Comparison of ENCODE assay signal across 9 cellular contexts in the genomic region with DNA sequence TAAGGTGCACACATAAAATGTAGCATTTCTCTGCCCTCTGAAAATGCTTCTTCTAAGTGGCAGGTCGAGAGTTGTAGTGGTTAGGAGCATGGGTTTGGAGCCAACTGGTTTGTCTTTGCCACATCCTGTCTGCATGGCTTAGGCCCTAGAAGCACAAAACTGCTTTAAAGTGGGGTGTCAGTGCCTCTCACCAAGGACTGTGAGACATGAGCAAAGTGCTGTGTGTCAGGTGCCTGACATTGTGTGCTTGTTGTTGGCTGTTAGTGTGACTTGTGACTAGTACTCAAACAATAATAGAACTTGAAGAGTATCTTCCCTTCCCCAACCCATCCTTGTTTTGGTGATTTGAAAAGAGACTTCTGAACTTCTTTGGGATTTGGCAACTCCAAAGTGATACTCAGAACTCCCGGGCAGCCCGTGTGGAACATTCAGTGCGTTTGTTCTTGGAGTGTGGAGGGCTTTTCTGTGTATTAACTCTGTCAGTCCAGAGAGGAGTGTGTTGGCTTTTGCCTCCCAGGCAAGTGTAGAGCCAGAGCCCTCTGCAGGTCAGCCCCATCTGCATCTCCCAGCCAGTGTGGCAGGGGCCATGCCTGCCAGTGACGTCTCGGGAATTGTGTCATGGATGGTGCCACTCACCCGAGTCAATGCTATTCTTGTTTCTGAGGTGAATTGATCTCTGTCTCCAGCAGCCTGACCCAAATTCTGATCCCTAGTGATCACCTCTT. TPM values are rescaled to one million over a fixed set of nuclear protein-coding genes. Genes with fewer than 3 reads are reported as not detected.
DNase-seq lines count a peak whose midpoint lies in the region; ATAC-seq and TF ChIP-seq lines count a peak whose summit lies in the region.
"Had no signal": no experiment of that assay in that cellular context is flagged by ENCODE, and none has a peak within 500 bp of the region (broad histone marks: within the 10 kb centered on the region; RNA-seq: fewer than 3 reads in every experiment).

No MANE protein-coding gene starts in this region.

- H2BK120ac ChIP-seq in neuronal stem cell (ENCODE audit: low read depth, low read length) = no peak overlapping the region

- H3K79me2 ChIP-seq in osteoblast (ENCODE audit: insufficient read depth, low read length) = peaks cover 28% of the 10 kb centered on the region

- H3K4me2 ChIP-seq in osteoblast (ENCODE audit: insufficient read depth, low read length) (no peak overlapping the region), neuronal stem cell (ENCODE audit: insufficient read depth, low read length, poor library complexity, severe bottlenecking) (no peak overlapping the region)

- H3K27ac ChIP-seq in osteoblast (ENCODE audit: low read depth, low read length) (peak overlapping the region; percentile 86), neuronal stem cell (replicated peaks; ENCODE audit: low read length) (no peak overlapping the region)
- H3K27ac ChIP-seq: psoas muscle had no signal

- H2BK15ac ChIP-seq in neuronal stem cell (ENCODE audit: low read length) = no peak overlapping the region

- H3K4me3 ChIP-seq in osteoblast (ENCODE audit: insufficient read depth, low read length) (no peak overlapping the region), neuronal stem cell (ENCODE audit: low read length in 2 of 2) (no peak overlapping the region)
- H3K4me3 ChIP-seq: psoas muscle had no signal

- H3K36me3 ChIP-seq in osteoblast (ENCODE audit: insufficient read depth, low read length) (no peaks in the 10 kb centered on the region), neuronal stem cell (replicated peaks in 1 of 2; ENCODE audit: control insufficient read depth in 2 of 2, insufficient read depth in 2 of 2, low read length in 2 of 2) (peaks cover 3 to 11% of the 10 kb centered on the region in 2 donors)

- H3K4me1 ChIP-seq in osteoblast (ENCODE audit: insufficient read depth, low read length) = peaks cover 36% of the 10 kb centered on the region
- H3K4me1 ChIP-seq in neuronal stem cell (ENCODE audit: control insufficient read depth in 2 of 2, insufficient read depth in 1 of 2, low read depth in 1 of 2, low read length in 2 of 2) = peaks cover 3% of the 10 kb centered on the region in 2 donors

- DNase-seq in activated gamma-delta T cell treated with anti-CD3 and anti-CD28 coated beads, Interleukin-2, amount 50 U/mL, for 16 hours (ENCODE audit: low read depth) = peak; percentile 22
- DNase-seq in osteoblast (ENCODE audit: insufficient read length, low spot score, missing footprints) (no peak), neuronal stem cell (ENCODE audit: low spot score) (no peak), NCI-H1436 (lab: John Stamatoyannopoulos, UW) (no peak)

- WGBS in neuronal stem cell (ENCODE audit: extremely low coverage in 2 of 2, insufficient read length in 2 of 2, insufficient replicate concordance in 1 of 2), 2 donors = no CpG with 5 or more reads among the region's 7 CpGs

- no peak overlapping the region for H3K23ac ChIP-seq in neuronal stem cell (ENCODE audit: low read depth, low read length, poor library complexity)

- no peak overlapping the region for H2BK12ac ChIP-seq in neuronal stem cell (ENCODE audit: low read length)

- no peaks in the 10 kb centered on the region for H3K9me3 ChIP-seq in osteoblast (ENCODE audit: low read depth, low read length)
- H3K9me3 ChIP-seq in neuronal stem cell (replicated peaks in 1 of 2; ENCODE audit: control insufficient read depth in 2 of 2, insufficient read depth in 1 of 2, low read depth in 1 of 2, low read length in 2 of 2) = no peaks in the 10 kb centered on the region
- H3K9me3 ChIP-seq: psoas muscle had no signal

- no peak overlapping the region for H2BK5ac ChIP-seq in neuronal stem cell (ENCODE audit: low read length)

- H4K8ac ChIP-seq in neuronal stem cell (ENCODE audit: low read depth, low read length) = no peak overlapping the region

- no peak overlapping the region for H4K91ac ChIP-seq in neuronal stem cell (ENCODE audit: low read depth, low read length, poor library complexity)

- no peak overlapping the region for H3K18ac ChIP-seq in neuronal stem cell (ENCODE audit: low read length)

- ATAC-seq in GM18511 (IDR thresholded peaks at IDR 0.05; ENCODE audit: unreplicated experiment) = peak; percentile 53
- peak; percentile 29 for ATAC-seq in HG03565 (IDR thresholded peaks at IDR 0.05; ENCODE audit: unreplicated experiment)
- ATAC-seq in GM21717 (IDR thresholded peaks at IDR 0.05; ENCODE audit: unreplicated experiment) = no peak
- ATAC-seq in GM19351 (IDR thresholded peaks at IDR 0.05; ENCODE audit: unreplicated experiment) = no peak

- H2AFZ ChIP-seq in osteoblast (ENCODE audit: low read length) = peak overlapping the region; percentile 32
- H2AFZ ChIP-seq in neuronal stem cell (ENCODE audit: low read length) = no peak overlapping the region

- TF ChIP-seq CTCF in osteoblast (IDR thresholded peaks at IDR 0.05; ENCODE audit: extremely low read depth, low read depth, low read length) = no peak

- H3K9ac ChIP-seq in neuronal stem cell (ENCODE audit: low read depth, low read length, poor library complexity) = no peak overlapping the region

- no peak overlapping the region for H2AK5ac ChIP-seq in neuronal stem cell (ENCODE audit: low read depth, low read length)

- H3K27me3 ChIP-seq in osteoblast (ENCODE audit: insufficient read depth, low read length) = no peaks in the 10 kb centered on the region
- H3K27me3 ChIP-seq in neuronal stem cell (ENCODE audit: control insufficient read depth in 3 of 3, insufficient read depth in 3 of 3, low read depth in 1 of 3, low read length in 3 of 3) = no peaks in the 10 kb centered on the region

- no peak overlapping the region for H3K4ac ChIP-seq in neuronal stem cell (ENCODE audit: low read length)

- H3K14ac ChIP-seq in neuronal stem cell (ENCODE audit: low read length) = no peak overlapping the region

- H3K79me1 ChIP-seq in neuronal stem cell (ENCODE audit: low read depth, low read length) = peaks cover 2% of the 10 kb centered on the region

- no peaks in the 10 kb centered on the region for H4K20me1 ChIP-seq in osteoblast (ENCODE audit: insufficient read depth, low read length)

RNA-seq across cellular contexts. Expression of gene MGAT5, which starts 5.0 kb away (rescaled TPM):
- 28.3 and 29.7 TPM in 2 replicates for total RNA-seq in osteoblast
- polyA plus RNA-seq in neuronal stem cell (2013, experiment 1 of 2) = 15.1 TPM
- 14.4 TPM for polyA plus RNA-seq in neuronal stem cell (2013, experiment 2 of 2)

Comparison
In these comparisons a context has a peak if more than half of its experiments do, and no peak if none do; other contexts are left out.
1. ATAC-seq: peak in GM18511 (single experiment) and HG03565 (single experiment); none in GM21717 (single experiment) and GM19351 (single experiment).